In genomic region chr10:29615195-29615594, GRCh38 we compare ENCODE assay signal across 18 cellular contexts. TPM values are rescaled to one million over a fixed set of nuclear protein-coding genes. Genes with fewer than 3 reads are reported as not detected.
DNase-seq lines count a peak whose midpoint lies in the region; TF ChIP-seq lines count a peak whose summit lies in the region.
"Had no signal": no experiment of that assay in that cellular context is flagged by ENCODE, and none has a peak within 500 bp of the region (broad histone marks: within the 10 kb centered on the region; RNA-seq: fewer than 3 reads in every experiment).

No MANE protein-coding gene starts in this region.

- no peaks in the 10 kb centered on the region for H3K27me3 Mint-ChIP-seq in brain
- no peaks in the 10 kb centered on the region for H3K27me3 Mint-ChIP-seq in progenitor cell of endocrine pancreas
- H3K27me3 Mint-ChIP-seq: CD4-positive, CD25-positive, alpha-beta regulatory T cell had no signal

- no peak overlapping the region for H3K4me3 Mint-ChIP-seq in brain
- H3K4me3 Mint-ChIP-seq in progenitor cell of endocrine pancreas (ENCODE audit: low read depth), result no peak overlapping the region
- H3K4me3 Mint-ChIP-seq: CD4-positive, CD25-positive, alpha-beta regulatory T cell; IgD-negative memory B cell had no signal

- DNase-seq in NCI-H1105 treated with DMSO at 0.1 percent for 48 hours (lab: John Stamatoyannopoulos, UW), result peak; percentile 58
- DNase-seq in NCI-H1105 (lab: John Stamatoyannopoulos, UW), result no peak
- peak; percentile 47 for DNase-seq in NCI-H1436 (lab: John Stamatoyannopoulos, UW)
- no peak for DNase-seq in progenitor cell of endocrine pancreas (ENCODE audit: low spot score, unreplicated experiment)
- no peak for DNase-seq in stimulated activated CD4-positive, alpha-beta T cell treated with anti-CD3 and anti-CD28 coated beads, Interleukin-4, amount 100 ng/mL, for 24 hours
- DNase-seq in KBM-7, result no peak
- no peak for DNase-seq in NCI-H774 (lab: John Stamatoyannopoulos, UW)
- DNase-seq: Caco-2; CD4-positive, CD25-positive, alpha-beta regulatory T cell; GM23248; HCEC 1CT; MM.1S; NCI-H1092; NCI-H187 treated with DMSO at 0.1 percent for 48 hours; NCI-H524 treated with DMSO at 0.1 percent for 48 hours; Peyer's patch had no signal

- H3K9me3 Mint-ChIP-seq in brain (peaks cover 7 to 21% (median 12%) of the 10 kb centered on the region in 5 experiments), progenitor cell of endocrine pancreas (ENCODE audit: low read depth) (no peaks in the 10 kb centered on the region)

- TF ChIP-seq CTCF in brain (conservative IDR thresholded peaks at IDR 0.05) (no peak), progenitor cell of endocrine pancreas (IDR thresholded peaks at IDR 0.05; ENCODE audit: unreplicated experiment) (no peak)

- H3K27ac Mint-ChIP-seq in brain (peak overlapping the region in 4 of 5 experiments; percentile 29 to 69 (median 48)), progenitor cell of endocrine pancreas (peak overlapping the region; percentile 60)
- H3K27ac Mint-ChIP-seq: CD4-positive, CD25-positive, alpha-beta regulatory T cell; IgD-negative memory B cell had no signal

- H3K4me1 Mint-ChIP-seq in brain (peaks cover 56% of the 10 kb centered on the region), progenitor cell of endocrine pancreas (ENCODE audit: low read depth) (peaks cover 22% of the 10 kb centered on the region)

- in situ Hi-C loops in KBM-7 (cut with MboI; ENCODE audit: low pct_unique_long_range_greater_than_20kb, low sequenced_read_pairs), result no loop called here

- H3K36me3 Mint-ChIP-seq in brain, result peaks cover 54% of the 10 kb centered on the region
- peaks cover 9% of the 10 kb centered on the region for H3K36me3 Mint-ChIP-seq in progenitor cell of endocrine pancreas (ENCODE audit: insufficient read depth)
- H3K36me3 Mint-ChIP-seq: IgD-negative memory B cell had no signal

RNA-seq across cellular contexts. Expression of gene SVIL, which starts 19.6 kb away (rescaled TPM):
- 25.9 TPM for polyA plus RNA-seq in brain (ENCODE audit: insufficient read depth, low read depth, low replicate concordance)
- total RNA-seq in progenitor cell of endocrine pancreas, result 88.2 and 98.8 TPM in 2 replicates

Comparison
In these comparisons a context has a peak if more than half of its experiments do, and no peak if none do; other contexts are left out.
1. DNase-seq: peak in NCI-H1105 treated with DMSO at 0.1 percent for 48 hours (single experiment) and NCI-H1436 (single experiment); none in NCI-H1105 (single experiment), progenitor cell of endocrine pancreas (single experiment), stimulated activated CD4-positive, alpha-beta T cell treated with anti-CD3 and anti-CD28 coated beads, Interleukin-4, amount 100 ng/mL, for 24 hours (single experiment), KBM-7 (single experiment) and NCI-H774 (single experiment).